Comparison of ENCODE assay signal across 17 cellular contexts in the genomic region with DNA sequence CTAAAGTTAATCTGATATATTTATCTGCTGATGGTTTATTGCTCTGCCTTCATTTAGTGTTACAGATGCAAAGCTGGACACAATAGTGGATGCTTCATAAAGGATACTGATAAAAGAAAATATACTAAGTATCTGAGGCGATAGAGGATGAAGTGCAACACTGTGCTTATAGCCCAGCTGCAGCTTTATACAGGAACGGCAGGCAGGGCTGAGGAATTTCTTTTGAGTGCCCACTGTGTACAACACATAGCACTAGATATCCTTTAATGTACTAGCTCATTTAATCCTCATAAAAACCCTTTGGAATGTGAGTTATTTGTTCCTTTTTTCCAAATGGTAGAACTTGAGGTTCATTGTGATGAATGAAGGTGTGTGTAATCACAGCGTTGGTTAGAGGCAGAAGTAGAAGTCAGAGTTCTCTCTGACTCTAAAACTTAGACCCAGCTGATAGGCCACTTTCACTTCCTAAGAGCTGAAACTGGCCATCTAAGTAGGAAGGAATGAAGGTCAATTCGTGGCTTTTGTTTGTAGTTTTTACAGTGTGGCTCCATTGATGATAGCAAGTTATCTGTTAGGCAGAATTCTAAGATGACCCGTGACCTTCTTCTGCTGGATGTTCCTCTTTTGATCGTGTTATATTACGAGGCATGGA.
"Had no signal": no experiment of that assay in that cellular context is flagged by ENCODE, and none has a peak within 500 bp of the region (broad histone marks: within the 10 kb centered on the region; RNA-seq: fewer than 3 reads in every experiment).

No MANE protein-coding gene starts in this region.

- H3K4me1 ChIP-seq: left lung, tibial nerve had no signal

- ATAC-seq: activated naive CD8-positive, alpha-beta T cell treated with anti-CD3 and anti-CD28 coated beads, Interleukin-2, amount 50 U/mL, for 24 hours; left lung; naive thymus-derived CD8-positive, alpha-beta T cell had no signal

- H3K27ac ChIP-seq: cardiac muscle cell, hepatocyte, left lung, tibial nerve, vagina, VCaP had no signal

- H3K9me3 ChIP-seq: left lung, tibial nerve, vagina had no signal

- H3K4me3 ChIP-seq: cardiac muscle cell, hepatocyte, left lung, tibial nerve, vagina had no signal

- H2AFZ ChIP-seq: hepatocyte had no signal

- H3K27me3 ChIP-seq: cardiac muscle cell, hepatocyte, left lung, tibial nerve, vagina had no signal

- H3K79me2 ChIP-seq: hepatocyte had no signal

- H3K4me2 ChIP-seq: hepatocyte had no signal

- DNase-seq: activated CD4-positive, alpha-beta T cell treated with anti-CD3 and anti-CD28 coated beads for 1 hour; activated CD4-positive, alpha-beta T cell treated with anti-CD3 and anti-CD28 coated beads, Interleukin-2, amount 50 U/mL, for 4 hours; activated naive CD4-positive, alpha-beta T cell treated with anti-CD3 and anti-CD28 coated beads for 36 hours; activated naive CD8-positive, alpha-beta T cell treated with anti-CD3 and anti-CD28 coated beads, Interleukin-2, amount 50 U/mL, for 24 hours; activated T-cell treated with anti-CD3 and anti-CD28 coated beads, Interleukin-2, amount 50 U/mL, for 1 hour; erythroblast; kidney; left lung; naive thymus-derived CD8-positive, alpha-beta T cell; stimulated activated CD4-positive, alpha-beta T cell treated with anti-CD3 and anti-CD28 coated beads, Interleukin-15, amount 100 ng/mL, for 24 hours; stimulated activated CD4-positive, alpha-beta T cell treated with anti-CD3 and anti-CD28 coated beads, Interleukin-4, amount 100 ng/mL, for 1 hour; stimulated activated naive CD4-positive, alpha-beta T cell had no signal

- H3K36me3 ChIP-seq: cardiac muscle cell, left lung, tibial nerve, vagina had no signal
